30 cellular contexts compared by ENCODE assay signal in genomic region chr10:83533290-83533689, GRCh38.
A peak's percentile ranks its signal among the peaks of the same experiment; 100 is the strongest.
DNase-seq lines count a peak whose midpoint lies in the region; ATAC-seq and TF ChIP-seq lines count a peak whose summit lies in the region.
"Had no signal": no experiment of that assay in that cellular context is flagged by ENCODE, and none has a peak within 500 bp of the region (broad histone marks: within the 10 kb centered on the region; RNA-seq: fewer than 3 reads in every experiment).

No MANE protein-coding gene starts in this region.

- 34 to 53% (median 46%) methylated on average over 1 of the region's 1 CpG for WGBS in adrenal gland, 4 donors

- POLR2A ChIA-PET in activated CD8-positive, alpha-beta T cell treated with anti-CD3 and anti-CD28 coated beads, Interleukin-2, amount 10 ng/mL, durations not matched to agents 7 days and 5 days (lab: Charles Lee) = no interaction called here

- TF ChIP-seq POLR2A in adrenal gland (IDR thresholded peaks at IDR 0.05) = no peak

- peaks cover 9% of the 10 kb centered on the region for H3K9me3 Mint-ChIP-seq in activated CD8-positive, alpha-beta T cell treated with anti-CD3 and anti-CD28 coated beads, Interleukin-2, amount 10 ng/mL, durations not matched to agents 7 days and 5 days (ENCODE audit: insufficient read depth)

- TF ChIP-seq CTCF in adrenal gland (IDR thresholded peaks at IDR 0.05) = no peak

- CTCF ChIA-PET in activated CD8-positive, alpha-beta T cell treated with anti-CD3 and anti-CD28 coated beads, Interleukin-2, amount 10 ng/mL, durations not matched to agents 7 days and 5 days (lab: Charles Lee) = no interaction called here

- H3K36me3 Mint-ChIP-seq in activated CD8-positive, alpha-beta T cell treated with anti-CD3 and anti-CD28 coated beads, Interleukin-2, amount 10 ng/mL, durations not matched to agents 7 days and 5 days (ENCODE audit: low read depth) = no peaks in the 10 kb centered on the region
- H3K36me3 Mint-ChIP-seq: CD8-positive, alpha-beta memory T cell; stimulated activated memory B cell treated with anti-CD40 and anti-IgM and Interleukin-4, amounts not matched to agents 10 μg/mL and 1 μg/mL and 100 μg/mL, for 72 hours had no signal

- no peaks in the 10 kb centered on the region for H3K36me3 ChIP-seq in adrenal gland (replicated peaks in 1 of 2)
- H3K36me3 ChIP-seq: ovary, uterus had no signal

- no peaks in the 10 kb centered on the region for H3K4me1 ChIP-seq in adrenal gland (replicated peaks in 1 of 2)
- H3K4me1 ChIP-seq: body of pancreas, testis, uterus had no signal

- no peaks in the 10 kb centered on the region for H3K27me3 Mint-ChIP-seq in activated CD8-positive, alpha-beta T cell treated with anti-CD3 and anti-CD28 coated beads, Interleukin-2, amount 10 ng/mL, durations not matched to agents 7 days and 5 days (ENCODE audit: low read depth)
- H3K27me3 Mint-ChIP-seq: activated T-cell treated with anti-CD3 and anti-CD28 coated beads, Interleukin-2, amount 50 U/mL, for 24 hours; CD8-positive, alpha-beta memory T cell; stimulated activated memory B cell treated with anti-CD40 and anti-IgM and Interleukin-4, amounts not matched to agents 10 μg/mL and 1 μg/mL and 100 μg/mL, for 72 hours had no signal

- no peak for DNase-seq in activated CD8-positive, alpha-beta T cell treated with anti-CD3 and anti-CD28 coated beads, Interleukin-2, amount 10 ng/mL, durations not matched to agents 7 days and 5 days
- no peak for DNase-seq in effector CD8-positive, alpha-beta T cell (lab: John Stamatoyannopoulos, UW)
- no peak for DNase-seq in adrenal gland
- DNase-seq: activated CD4-positive, CD25-positive, alpha-beta regulatory T cell treated with anti-CD3 and anti-CD28 coated beads, Interleukin-2, amount 50 U/mL, for 72 hours; activated CD8-positive, alpha-beta memory T cell treated with anti-CD3 and anti-CD28 coated beads for 24 hours; activated gamma-delta T cell treated with Interleukin-2 at 50 U/mL for 16 hours; activated T-cell treated with anti-CD3 and anti-CD28 coated beads, Interleukin-2, amount 50 U/mL, for 24 hours; body of pancreas; CD8-positive, alpha-beta memory T cell; cerebellar nuclear complex; dorsolateral prefrontal cortex; GM23248; Kasumi-1; NCI-H1694; NCI-H2171; NCI-H526 treated with DMSO at 0.1 percent for 48 hours; ovary; retina; RPMI8226; T-helper 1 cell; testis; uterus had no signal

- H3K4me3 Mint-ChIP-seq in activated CD8-positive, alpha-beta T cell treated with anti-CD3 and anti-CD28 coated beads, Interleukin-2, amount 10 ng/mL, durations not matched to agents 7 days and 5 days = no peak overlapping the region
- H3K4me3 Mint-ChIP-seq: activated T-cell treated with anti-CD3 and anti-CD28 coated beads, Interleukin-2, amount 50 U/mL, for 24 hours; CD8-positive, alpha-beta memory T cell; nephron; stimulated activated memory B cell treated with anti-CD40 and anti-IgM and Interleukin-4, amounts not matched to agents 10 μg/mL and 1 μg/mL and 100 μg/mL, for 72 hours had no signal

- no peak overlapping the region for H3K27ac Mint-ChIP-seq in activated CD8-positive, alpha-beta T cell treated with anti-CD3 and anti-CD28 coated beads, Interleukin-2, amount 10 ng/mL, durations not matched to agents 7 days and 5 days
- H3K27ac Mint-ChIP-seq: activated T-cell treated with anti-CD3 and anti-CD28 coated beads, Interleukin-2, amount 50 U/mL, for 24 hours; CD8-positive, alpha-beta memory T cell; nephron; stimulated activated memory B cell treated with anti-CD40 and anti-IgM and Interleukin-4, amounts not matched to agents 10 μg/mL and 1 μg/mL and 100 μg/mL, for 72 hours had no signal

- intact Hi-C loops in adrenal gland (cut with DNase I) = no loop called here

- H3K4me1 Mint-ChIP-seq in activated CD8-positive, alpha-beta T cell treated with anti-CD3 and anti-CD28 coated beads, Interleukin-2, amount 10 ng/mL, durations not matched to agents 7 days and 5 days (ENCODE audit: low read depth) = no peaks in the 10 kb centered on the region
- H3K4me1 Mint-ChIP-seq: CD8-positive, alpha-beta memory T cell; stimulated activated memory B cell treated with anti-CD40 and anti-IgM and Interleukin-4, amounts not matched to agents 10 μg/mL and 1 μg/mL and 100 μg/mL, for 72 hours had no signal

- ATAC-seq in GM18499 (IDR thresholded peaks at IDR 0.05; ENCODE audit: insufficient read depth, unreplicated experiment) (peak; percentile 67), GM19023 (IDR thresholded peaks at IDR 0.05; ENCODE audit: unreplicated experiment) (peak; percentile 80), GM21529 (IDR thresholded peaks at IDR 0.05; ENCODE audit: unreplicated experiment) (peak; percentile 53), HG03280 (IDR thresholded peaks at IDR 0.05; ENCODE audit: unreplicated experiment) (peak; percentile 71), GM21786 (IDR thresholded peaks at IDR 0.05; ENCODE audit: unreplicated experiment) (no peak)
- no peak for ATAC-seq in activated CD8-positive, alpha-beta T cell treated with anti-CD3 and anti-CD28 coated beads, Interleukin-2, amount 10 ng/mL, durations not matched to agents 7 days and 5 days
- ATAC-seq: body of pancreas; stimulated activated memory B cell treated with anti-CD40 and anti-IgM and Interleukin-4, amounts not matched to agents 10 μg/mL and 1 μg/mL and 100 μg/mL, for 72 hours had no signal

- H3K27ac ChIP-seq in adrenal gland = no peak overlapping the region
- H3K27ac ChIP-seq: body of pancreas, dorsolateral prefrontal cortex, GM23248, ovary, testis, uterus had no signal

- H3K27me3 ChIP-seq in adrenal gland = no peaks in the 10 kb centered on the region
- H3K27me3 ChIP-seq: body of pancreas, dorsolateral prefrontal cortex, ovary, testis, uterus had no signal

- peaks cover 0 to 1% (median 0%) of the 10 kb centered on the region in 3 donors for H3K9me3 ChIP-seq in adrenal gland (replicated peaks in 1 of 3)
- H3K9me3 ChIP-seq: body of pancreas, ovary, testis had no signal

- no peak overlapping the region for H3K4me3 ChIP-seq in adrenal gland
- H3K4me3 ChIP-seq: body of pancreas, dorsolateral prefrontal cortex, GM23248, ovary, smooth muscle cell, testis, uterus had no signal

Comparison
In these comparisons a context has a peak if more than half of its experiments do, and no peak if none do; other contexts are left out.
1. ATAC-seq: peak in GM18499 (single experiment), GM19023 (single experiment), GM21529 (single experiment) and HG03280 (single experiment); none in activated CD8-positive, alpha-beta T cell treated with anti-CD3 and anti-CD28 coated beads, Interleukin-2, amount 10 ng/mL, durations not matched to agents 7 days and 5 days (single experiment) and GM21786 (single experiment).